ENCODE assay signal across 8 cellular contexts in the genomic region with DNA sequence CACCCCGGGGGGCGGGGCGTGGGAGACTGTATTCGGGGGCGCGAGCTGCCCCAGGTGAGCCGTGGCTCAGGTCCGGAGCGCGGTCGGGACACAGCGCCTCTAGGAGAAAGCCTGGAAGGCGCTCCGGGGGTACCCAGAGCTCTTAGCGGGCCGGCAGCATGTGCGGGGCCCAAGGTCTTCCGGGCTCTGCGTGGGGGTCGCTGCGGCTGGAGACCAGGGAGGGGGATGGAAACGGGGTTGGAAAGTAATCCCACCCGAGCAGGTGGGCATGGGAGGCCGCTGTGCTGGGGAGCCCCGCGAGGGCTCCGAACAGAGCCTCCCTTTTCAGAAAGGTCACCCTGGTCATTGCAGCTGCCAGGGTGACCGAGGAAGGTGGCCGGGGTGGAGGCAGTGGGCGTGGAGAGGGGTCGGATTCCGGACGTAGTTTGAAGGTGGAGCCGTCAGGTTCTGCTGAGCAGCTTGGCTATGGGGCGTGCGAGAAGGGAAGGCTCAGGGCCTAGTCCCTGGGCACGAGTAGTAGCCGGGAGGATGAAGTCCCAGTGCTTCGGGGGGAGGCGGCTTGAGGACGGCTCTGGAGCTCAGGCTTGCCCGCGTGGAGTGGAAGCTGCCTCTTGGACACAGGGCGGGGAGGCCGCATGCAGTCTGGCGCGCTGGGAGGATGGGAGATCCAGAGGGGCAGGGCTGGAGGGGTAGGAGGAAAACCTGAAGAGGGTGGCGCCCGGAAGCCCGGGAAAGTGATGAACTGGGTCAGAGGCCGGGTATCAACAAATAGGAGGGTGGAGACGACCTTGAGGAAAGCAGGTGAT. TPM values are rescaled to one million over a fixed set of nuclear protein-coding genes. Genes with fewer than 3 reads are reported as not detected.
DNase-seq lines count a peak whose midpoint lies in the region; ATAC-seq and TF ChIP-seq lines count a peak whose summit lies in the region.

SIRT5 (plus strand) TSS at position 31 of the 806 bp plus-strand sequence. CDS start 9,510 bp downstream, outside the sequence.

- peak in 1 of 4 donors; percentile 29 for TF ChIP-seq EP300 in upper lobe of left lung (IDR thresholded peaks at IDR 0.05)

- peak; percentile 52 to 90 (median 66) for TF ChIP-seq POLR2A in upper lobe of left lung (IDR thresholded peaks at IDR 0.05)

- H3K27ac ChIP-seq in upper lobe of left lung, result peak within 1 kb of the TSS; percentile 93 to 99 (median 99)

- intact Hi-C loops in cardiac septum (cut with DNase I), result loop anchor here (2.0 to 5.0 kb wide), 4 partner anchors 38 to 238 kb away; partner anchors contain the start of gene GFOD1

- peak within 1 kb of the TSS; percentile 99 for H3K27ac Mint-ChIP-seq in activated naive CD8-positive, alpha-beta T cell treated with anti-CD3 and anti-CD28 coated beads, Interleukin-2, amount 10 ng/mL, durations not matched to agents 7 days and 5 days

- peaks cover 17% of the 10 kb centered on the region for H3K36me3 Mint-ChIP-seq in activated naive CD8-positive, alpha-beta T cell treated with anti-CD3 and anti-CD28 coated beads, Interleukin-2, amount 10 ng/mL, durations not matched to agents 7 days and 5 days

- peak within 1 kb of the TSS; percentile 100 for H3K4me3 Mint-ChIP-seq in activated naive CD8-positive, alpha-beta T cell treated with anti-CD3 and anti-CD28 coated beads, Interleukin-2, amount 10 ng/mL, durations not matched to agents 7 days and 5 days

- peak; percentile 79 for TF ChIP-seq CTCF in GM12865 (IDR thresholded peaks at IDR 0.05; ENCODE audit: insufficient read depth, low read depth, low read length, missing control alignments)
- peak in 4 of 6 experiments; percentile 68 to 75 (median 74) for TF ChIP-seq CTCF in upper lobe of left lung (IDR thresholded peaks at IDR 0.05)

- H3K9me3 ChIP-seq in upper lobe of left lung, result no peaks in the 10 kb centered on the region

- H3K27me3 ChIP-seq in upper lobe of left lung, result no peaks in the 10 kb centered on the region

- DNase-seq in GM12865 (ENCODE audit: low read depth) (peak; percentile 94), NCI-H1092 treated with DMSO at 0.1 percent for 48 hours (lab: John Stamatoyannopoulos, UW) (peak; percentile 79), SKM-1 treated with dmso at 0.1 percent for 144 hours (lab: John Stamatoyannopoulos, UW; ENCODE audit: unreplicated experiment) (peak; percentile 82), cardiac septum (ENCODE audit: low spot score) (peak; percentile 90), pons (ENCODE audit: low spot score) (peak; percentile 78), upper lobe of left lung (peak; percentile 89)
- peak; percentile 83 for DNase-seq in activated naive CD8-positive, alpha-beta T cell treated with anti-CD3 and anti-CD28 coated beads, Interleukin-2, amount 10 ng/mL, durations not matched to agents 7 days and 5 days

- H3K9me3 Mint-ChIP-seq in activated naive CD8-positive, alpha-beta T cell treated with anti-CD3 and anti-CD28 coated beads, Interleukin-2, amount 10 ng/mL, durations not matched to agents 7 days and 5 days, result no peaks in the 10 kb centered on the region

- peaks cover 8 to 18% (median 15%) of the 10 kb centered on the region in 4 donors for H3K4me1 ChIP-seq in upper lobe of left lung

- peaks cover 23% of the 10 kb centered on the region for H3K4me1 Mint-ChIP-seq in activated naive CD8-positive, alpha-beta T cell treated with anti-CD3 and anti-CD28 coated beads, Interleukin-2, amount 10 ng/mL, durations not matched to agents 7 days and 5 days

- POLR2A ChIA-PET in activated naive CD8-positive, alpha-beta T cell treated with anti-CD3 and anti-CD28 coated beads, Interleukin-2, amount 10 ng/mL, durations not matched to agents 7 days and 5 days (lab: Charles Lee), result interaction anchor here (0.6 to 3.9 kb wide), 34 partner anchors 14 to 425 kb away, joined by 3 to 36 read pairs (median 4); partner anchors contain the start of genes GFOD1, NOL7, RANBP9 and TBC1D7

- ATAC-seq in HG02623 (IDR thresholded peaks at IDR 0.05; ENCODE audit: unreplicated experiment) (peak; percentile 59), upper lobe of left lung (ENCODE audit: low FRiP score in 2 of 2) (peak; percentile 83 to 95)
- peak; percentile 70 for ATAC-seq in activated naive CD8-positive, alpha-beta T cell treated with anti-CD3 and anti-CD28 coated beads, Interleukin-2, amount 10 ng/mL, durations not matched to agents 7 days and 5 days (ENCODE audit: low read depth)

- H3K4me3 ChIP-seq in GM12865 (ENCODE audit: low read depth, low read length), result peak within 1 kb of the TSS; percentile 97
- peak within 1 kb of the TSS; percentile 75 to 91 (median 88) for H3K4me3 ChIP-seq in upper lobe of left lung

- WGBS in upper lobe of left lung, 2 donors, result 1% methylated on average over 25 to 41 of the region's 52 CpGs

- H3K27me3 Mint-ChIP-seq in activated naive CD8-positive, alpha-beta T cell treated with anti-CD3 and anti-CD28 coated beads, Interleukin-2, amount 10 ng/mL, durations not matched to agents 7 days and 5 days, result no peaks in the 10 kb centered on the region

- no peaks in the 10 kb centered on the region for H3K36me3 ChIP-seq in upper lobe of left lung

RNA-seq across cellular contexts. Expression of gene SIRT5, which starts in this region (rescaled TPM):
- 10 to 100 TPM; 15.9 to 16.3 TPM for total RNA-seq in activated naive CD8-positive, alpha-beta T cell treated with anti-CD3 and anti-CD28 coated beads, Interleukin-2, amount 10 ng/mL, durations not matched to agents 7 days and 5 days
- total RNA-seq in cardiac septum (36.4 TPM), upper lobe of left lung (10 to 100 TPM in 3 of 6 donors, 1 to 10 TPM in 3; 7.0 to 19.9 (median 11.0) TPM)

Comparison
In these comparisons a context has a peak if more than half of its experiments do, and no peak if none do; other contexts are left out.
1. Peak in every context shown above with its lines: DNase-seq, ATAC-seq, H3K4me3 ChIP-seq and H3K27ac ChIP-seq.